In genomic region chr22:42673898-42674390, GRCh38 we compare ENCODE assay signal across 13 cellular contexts. TPM values are rescaled to one million over a fixed set of nuclear protein-coding genes. Genes with fewer than 3 reads are reported as not detected.
DNase-seq lines count a peak whose midpoint lies in the region; ATAC-seq and TF ChIP-seq lines count a peak whose summit lies in the region.
"Had no signal": no experiment of that assay in that cellular context is flagged by ENCODE, and none has a peak within 500 bp of the region (broad histone marks: within the 10 kb centered on the region; RNA-seq: fewer than 3 reads in every experiment).

No MANE protein-coding gene starts in this region.

- TF ChIP-seq CTCF in H9 (conservative IDR thresholded peaks at IDR 0.05) (no peak), heart left ventricle (IDR thresholded peaks at IDR 0.05) (no peak), sigmoid colon (IDR thresholded peaks at IDR 0.05) (no peak)

- no peak overlapping the region for H4K91ac ChIP-seq in H9 (ENCODE audit: insufficient read length, low read depth, low read length)

- no peak overlapping the region for H3K23ac ChIP-seq in H9 (ENCODE audit: insufficient read length, low read depth, low read length)

- no peak overlapping the region for H3K4me2 ChIP-seq in H9 (ENCODE audit: insufficient read depth, insufficient read length, low read length)

- no peak overlapping the region for H3K9ac ChIP-seq in H9 (ENCODE audit: extremely low read depth, insufficient read length, low read length)
- H3K9ac ChIP-seq: parathyroid adenoma had no signal

- H2AFZ ChIP-seq in H9 (ENCODE audit: low read length) = no peak overlapping the region
- H2AFZ ChIP-seq: parathyroid adenoma had no signal

- H2BK120ac ChIP-seq in H9 (ENCODE audit: low read depth, low read length, poor library complexity, severe bottlenecking) = no peak overlapping the region

- no peak for TF ChIP-seq EP300 in sigmoid colon (IDR thresholded peaks at IDR 0.05)

- WGBS in H9 (ENCODE audit: extremely low coverage, insufficient read length, low lambda C conversion rate) = no CpG with 5 or more reads among the region's 2 CpGs
- 29 to 56% (median 43%) methylated on average over 2 of the region's 2 CpGs for WGBS in heart left ventricle, 4 donors
- WGBS in sigmoid colon, 2 donors = 14 to 43% methylated on average over 2 of the region's 2 CpGs

- H4K8ac ChIP-seq in H9 (replicated peaks; ENCODE audit: insufficient read length, low read depth, low read length) = no peak overlapping the region

- peak overlapping the region in 2 of 3 experiments; percentile 26 to 90; a peak in 3 of 7 replicates for H3K27ac Mint-ChIP-seq in H9
- peak overlapping the region; percentile 52 for H3K27ac Mint-ChIP-seq in activated T-helper 17 cell treated with anti-CD3 and anti-CD28 coated beads, Interleukin-2, amount 50 U/mL, for 72 hours
- peak overlapping the region in 1 of 2 donors; percentile 19 for H3K27ac Mint-ChIP-seq in effector memory CD8-positive, alpha-beta T cell

- H3K27me3 ChIP-seq in H9 (ENCODE audit: insufficient read depth, low read length) (no peaks in the 10 kb centered on the region), heart left ventricle (no peaks in the 10 kb centered on the region), sigmoid colon (no peaks in the 10 kb centered on the region)

- H3K4me1 Mint-ChIP-seq in H9 = peaks cover 4% of the 10 kb centered on the region in 2 experiments; a peak in 1 of 4 replicates
- peaks cover 10% of the 10 kb centered on the region for H3K4me1 Mint-ChIP-seq in activated T-helper 17 cell treated with anti-CD3 and anti-CD28 coated beads, Interleukin-2, amount 50 U/mL, for 72 hours
- H3K4me1 Mint-ChIP-seq in effector memory CD8-positive, alpha-beta T cell (ENCODE audit: low read depth in 2 of 2) = peaks cover 9 to 12% of the 10 kb centered on the region in 2 donors

- H3K4me3 ChIP-seq in heart left ventricle (no peak overlapping the region), sigmoid colon (no peak overlapping the region)

- H3K27ac ChIP-seq in H9 (ENCODE audit: insufficient read length, low read depth, low read length) (no peak overlapping the region), heart left ventricle (peak overlapping the region in 10 of 12 donors; percentile 2 to 77 (median 38)), sigmoid colon (peak overlapping the region; percentile 18 to 31 (median 24))
- H3K27ac ChIP-seq: parathyroid adenoma had no signal

- DNase-seq in H9 (no peak), heart left ventricle (no peak), sigmoid colon (no peak), ecto neural progenitor cell (ENCODE audit: low spot score) (no peak), NCI-H1694 (lab: John Stamatoyannopoulos, UW) (no peak)
- no peak for DNase-seq in effector memory CD8-positive, alpha-beta T cell
- DNase-seq: Karpas-422, NCI-H82 had no signal

- H3K23me2 ChIP-seq in H9 (ENCODE audit: insufficient read length, low read depth, low read length, poor library complexity, severe bottlenecking) = no peaks in the 10 kb centered on the region

- no peak overlapping the region for H2BK5ac ChIP-seq in H9 (ENCODE audit: insufficient read length, low read length)

- H3K4me1 ChIP-seq in H9 (ENCODE audit: insufficient read depth, low read length) (no peaks in the 10 kb centered on the region), heart left ventricle (peaks cover 4 to 66% (median 46%) of the 10 kb centered on the region in 12 donors), sigmoid colon (peaks cover 0 to 43% (median 28%) of the 10 kb centered on the region in 4 donors)
- H3K4me1 ChIP-seq: parathyroid adenoma had no signal

- H2AK5ac ChIP-seq in H9 (ENCODE audit: insufficient read length, low read length) = no peak overlapping the region

- H3K9me3 ChIP-seq in H9 (ENCODE audit: control insufficient read depth, low read depth, low read length) (no peaks in the 10 kb centered on the region), heart left ventricle (no peaks in the 10 kb centered on the region), sigmoid colon (no peaks in the 10 kb centered on the region)

- H3K36me3 Mint-ChIP-seq in H9 (ENCODE audit: insufficient read depth in 1 of 3, low read depth in 3 of 3) = no peaks in the 10 kb centered on the region; a peak in 3 of 7 replicates
- no peaks in the 10 kb centered on the region for H3K36me3 Mint-ChIP-seq in activated T-helper 17 cell treated with anti-CD3 and anti-CD28 coated beads, Interleukin-2, amount 50 U/mL, for 72 hours (ENCODE audit: low read depth)
- H3K36me3 Mint-ChIP-seq in effector memory CD8-positive, alpha-beta T cell (ENCODE audit: insufficient read depth) = no peaks in the 10 kb centered on the region

- H3K4ac ChIP-seq in H9 (ENCODE audit: low read depth, low read length) = no peak overlapping the region

- no peak overlapping the region for H3K56ac ChIP-seq in H9 (ENCODE audit: insufficient read length, low read depth, low read length)

- no peaks in the 10 kb centered on the region for H3K79me2 ChIP-seq in H9 (ENCODE audit: insufficient read depth, low read length)
- H3K79me2 ChIP-seq: parathyroid adenoma had no signal

- TF ChIP-seq POLR2A in heart left ventricle (IDR thresholded peaks at IDR 0.05) = no peak
- no peak for TF ChIP-seq POLR2A in sigmoid colon (IDR thresholded peaks at IDR 0.05)

- no peak overlapping the region for H3T11ph ChIP-seq in H9 (ENCODE audit: low read length)

- no peak overlapping the region for H2BK15ac ChIP-seq in H9 (ENCODE audit: low read depth, low read length)

- H3K27me3 Mint-ChIP-seq in H9 (ENCODE audit: low read depth) = peaks cover 11% of the 10 kb centered on the region
- no peaks in the 10 kb centered on the region for H3K27me3 Mint-ChIP-seq in activated T-helper 17 cell treated with anti-CD3 and anti-CD28 coated beads, Interleukin-2, amount 50 U/mL, for 72 hours
- peaks cover 9 to 10% of the 10 kb centered on the region in 2 donors for H3K27me3 Mint-ChIP-seq in effector memory CD8-positive, alpha-beta T cell

- no peaks in the 10 kb centered on the region for H3K79me1 ChIP-seq in H9 (ENCODE audit: insufficient read depth, low read depth, low read length, poor library complexity, severe bottlenecking)

- H3K14ac ChIP-seq in H9 (ENCODE audit: insufficient read depth, low read length) = no peak overlapping the region

- H3K4me3 Mint-ChIP-seq in H9 = no peak overlapping the region
- H3K4me3 Mint-ChIP-seq in activated T-helper 17 cell treated with anti-CD3 and anti-CD28 coated beads, Interleukin-2, amount 50 U/mL, for 72 hours = no peak overlapping the region
- H3K4me3 Mint-ChIP-seq in effector memory CD8-positive, alpha-beta T cell = no peak overlapping the region

- H4K5ac ChIP-seq in H9 (ENCODE audit: insufficient read length, low read depth, low read length) = no peak overlapping the region

- H3K36me3 ChIP-seq in heart left ventricle = no peaks in the 10 kb centered on the region
- H3K36me3 ChIP-seq in sigmoid colon = no peaks in the 10 kb centered on the region

- no peaks in the 10 kb centered on the region for H4K20me1 ChIP-seq in H9 (ENCODE audit: control insufficient read depth, insufficient read depth, insufficient read length)

- intact Hi-C loops in heart left ventricle (cut with DNase I) (no loop called here), sigmoid colon (cut with DNase I) (no loop called here)

- H3K18ac ChIP-seq in H9 (ENCODE audit: insufficient read length, low read depth, low read length) = no peak overlapping the region

- no peak overlapping the region for H2BK12ac ChIP-seq in H9 (ENCODE audit: insufficient read length, low read depth, low read length)

- ATAC-seq in activated T-helper 17 cell treated with anti-CD3 and anti-CD28 coated beads, Interleukin-2, amount 50 U/mL, for 72 hours (replicated peaks) = no peak
- ATAC-seq in heart left ventricle = peak in 3 of 4 donors; percentile 28 to 46 (median 40)
- no peak for ATAC-seq in GM21360 (IDR thresholded peaks at IDR 0.05; ENCODE audit: unreplicated experiment)
- ATAC-seq in effector memory CD8-positive, alpha-beta T cell (replicated peaks) = no peak

- peaks cover 10 to 12% of the 10 kb centered on the region in 2 experiments for H3K9me3 Mint-ChIP-seq in H9
- H3K9me3 Mint-ChIP-seq in activated T-helper 17 cell treated with anti-CD3 and anti-CD28 coated beads, Interleukin-2, amount 50 U/mL, for 72 hours = no peaks in the 10 kb centered on the region
- H3K9me3 Mint-ChIP-seq in effector memory CD8-positive, alpha-beta T cell = no peaks in the 10 kb centered on the region

- H2BK20ac ChIP-seq in H9 (ENCODE audit: low read depth, low read length, poor library complexity, severe bottlenecking) = no peak overlapping the region

RNA-seq across cellular contexts. Expression of gene CYB5R3, which starts 24.8 kb away (rescaled TPM):
- total RNA-seq in H9 (2021) (97.4 and 99.7 TPM in 2 replicates), heart left ventricle (100 to 1,000 TPM; 223 to 459 (median 305) TPM), sigmoid colon (100 to 1,000 TPM in 2 of 4 donors, 10 to 100 TPM in 2; 71.5 to 156 (median 88.6) TPM)
- 10 to 100 TPM; 55.5 to 86.1 TPM for total RNA-seq in activated T-helper 17 cell treated with anti-CD3 and anti-CD28 coated beads, Interleukin-2, amount 50 U/mL, for 72 hours
- polyA plus RNA-seq in heart left ventricle (100 to 1,000 TPM; 135 to 379 TPM), sigmoid colon (100 to 1,000 TPM in 1 of 3 donors, 10 to 100 TPM in 2; 44.9 to 158 (median 78.7) TPM)

RNA-seq across cellular contexts. Expression of gene ATP5MGL, which starts 33.5 kb away (rescaled TPM):
- total RNA-seq in H9 (2021) (0.48 and 0.68 TPM in 2 replicates), heart left ventricle (1 to 10 TPM in 1 of 9 donors, under 1 TPM in 4, not detected in 4; 0.31 to 1.3 (median 0.53) TPM), sigmoid colon (under 1 TPM in 1 of 4 donors, not detected in 3; 0.66 TPM)
- total RNA-seq in activated T-helper 17 cell treated with anti-CD3 and anti-CD28 coated beads, Interleukin-2, amount 50 U/mL, for 72 hours = 1 to 10 TPM in 1 of 2 donors, under 1 TPM in 1; 0.45 to 1.1 TPM
- polyA plus RNA-seq in heart left ventricle (under 1 TPM in 1 of 2 donors, not detected in 1; 0.61 TPM), sigmoid colon (under 1 TPM in 1 of 3 donors, not detected in 2; 0.25 TPM)
- total RNA-seq: Daoy had no signal
- polyA plus RNA-seq: keratinocyte had no signal

RNA-seq across cellular contexts. Expression of gene A4GALT, which starts 46.7 kb away (rescaled TPM):
- total RNA-seq in H9 (2021) = 3.4 and 4.8 TPM in 2 replicates
- under 1 TPM in 1 of 2 donors, not detected in 1; 0.19 TPM for total RNA-seq in activated T-helper 17 cell treated with anti-CD3 and anti-CD28 coated beads, Interleukin-2, amount 50 U/mL, for 72 hours
- total RNA-seq in heart left ventricle = 100 to 1,000 TPM in 2 of 9 donors, 10 to 100 TPM in 7; 30.7 to 127 (median 63.4) TPM
- 100 to 1,000 TPM in 1 of 2 donors, 10 to 100 TPM in 1; 91.7 to 230 TPM for polyA plus RNA-seq in heart left ventricle
- 10 to 100 TPM; 23.5 to 51.0 (median 27.7) TPM for total RNA-seq in sigmoid colon
- 10 to 100 TPM in 2 of 3 donors, 1 to 10 TPM in 1; 1.6 to 17.3 (median 12.6) TPM for polyA plus RNA-seq in sigmoid colon

RNA-seq across cellular contexts. Expression of gene POLDIP3, which starts 59.3 kb away (rescaled TPM):
- total RNA-seq in H9 (2021) (90.8 and 91.6 TPM in 2 replicates), heart left ventricle (10 to 100 TPM; 23.5 to 38.4 (median 29.0) TPM), sigmoid colon (10 to 100 TPM; 30.2 to 41.4 (median 34.5) TPM)
- total RNA-seq in activated T-helper 17 cell treated with anti-CD3 and anti-CD28 coated beads, Interleukin-2, amount 50 U/mL, for 72 hours = 10 to 100 TPM; 70.0 to 72.4 TPM
- polyA plus RNA-seq in heart left ventricle (10 to 100 TPM; 13.0 to 42.7 TPM), sigmoid colon (10 to 100 TPM; 25.8 to 45.9 (median 29.6) TPM)

Comparison
In these comparisons a context has a peak if more than half of its experiments do, and no peak if none do; other contexts are left out.
1. ATAC-seq: peak in heart left ventricle (3 of 4); none in activated T-helper 17 cell treated with anti-CD3 and anti-CD28 coated beads, Interleukin-2, amount 50 U/mL, for 72 hours (single experiment), GM21360 (single experiment) and effector memory CD8-positive, alpha-beta T cell (single experiment).